ENCODE assay signal across 7 cellular contexts in the genomic region with DNA sequence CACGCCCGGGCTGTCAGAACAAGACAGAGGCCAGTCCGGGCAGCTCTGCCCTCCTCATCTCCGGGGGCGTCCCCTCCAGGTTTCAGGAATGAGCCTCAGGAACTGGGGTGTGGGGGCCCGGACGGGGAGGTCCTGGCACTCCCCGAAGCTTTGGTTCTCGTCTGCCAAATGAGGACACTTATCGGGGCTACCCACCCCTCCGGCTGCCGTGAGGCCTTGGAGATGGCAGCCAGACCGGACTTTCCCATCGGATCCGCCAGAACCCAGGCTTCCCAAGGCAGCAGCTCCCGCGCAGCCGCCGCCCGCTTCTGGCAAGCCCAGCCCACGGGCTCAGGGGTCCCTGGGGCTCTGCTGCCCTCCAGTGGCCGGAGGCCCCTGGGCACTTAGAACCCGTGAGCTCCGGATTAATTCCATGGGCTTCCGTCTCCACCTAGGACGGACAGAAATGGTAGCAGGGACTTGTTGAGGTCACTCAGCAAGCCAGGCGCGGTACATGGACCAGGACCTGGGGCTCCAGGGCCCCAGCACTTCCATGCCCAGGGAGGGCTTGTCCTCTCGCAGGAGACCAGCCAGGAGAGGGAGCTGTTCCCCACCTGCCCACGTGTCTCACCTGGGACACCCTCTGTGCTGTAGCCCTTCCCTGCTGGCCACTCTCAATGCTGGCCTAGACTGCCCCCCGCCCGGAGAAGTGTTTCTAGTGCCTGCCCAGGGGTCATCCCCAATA.
DNase-seq lines count a peak whose midpoint lies in the region; ATAC-seq and TF ChIP-seq lines count a peak whose summit lies in the region.

No MANE protein-coding gene starts in this region.

- H3K36me3 Mint-ChIP-seq in activated CD4-positive, alpha-beta T cell treated with anti-CD3 and anti-CD28 coated beads for 36 hours (ENCODE audit: low read depth): no peaks in the 10 kb centered on the region

- no peaks in the 10 kb centered on the region for H3K27me3 Mint-ChIP-seq in activated CD4-positive, alpha-beta T cell treated with anti-CD3 and anti-CD28 coated beads for 36 hours

- ATAC-seq in GM18498 (IDR thresholded peaks at IDR 0.05; ENCODE audit: unreplicated experiment) (peak; percentile 87), HG03108 (IDR thresholded peaks at IDR 0.05; ENCODE audit: unreplicated experiment) (peak; percentile 83), left lobe of liver (peak; percentile 97)
- peak; percentile 95 for ATAC-seq in activated CD4-positive, alpha-beta T cell treated with anti-CD3 and anti-CD28 coated beads for 36 hours

- intact Hi-C loops in activated CD4-positive, alpha-beta T cell treated with anti-CD3 and anti-CD28 coated beads for 36 hours (cut with DNase I, micrococcal nuclease): loop anchor here (1.0 to 5.0 kb wide), 7 partner anchors 357 to 570 kb away; no protein-coding TSS in a partner anchor

- peak; percentile 75 for DNase-seq in NCI-H460 (ENCODE audit: extremely low read depth, low read depth)
- DNase-seq in activated CD4-positive, alpha-beta T cell treated with anti-CD3 and anti-CD28 coated beads for 36 hours: peak; percentile 89
- peak; percentile 89 for DNase-seq in choroid plexus epithelial cell (ENCODE audit: low read depth)
- DNase-seq in left lobe of liver (ENCODE audit: low spot score): peak; percentile 83
- peak; percentile 58 to 76 for DNase-seq in stimulated activated CD4-positive, alpha-beta T cell treated with anti-CD3 and anti-CD28 coated beads, Interleukin-1b, Interleukin-23, amount 100 ng/mL, for 4 hours (ENCODE audit: low read depth in 2 of 2)

- H3K4me1 Mint-ChIP-seq in activated CD4-positive, alpha-beta T cell treated with anti-CD3 and anti-CD28 coated beads for 36 hours: peaks cover 4% of the 10 kb centered on the region

- H3K9me3 Mint-ChIP-seq in activated CD4-positive, alpha-beta T cell treated with anti-CD3 and anti-CD28 coated beads for 36 hours (ENCODE audit: low read depth): no peaks in the 10 kb centered on the region

- CTCF ChIA-PET in activated CD4-positive, alpha-beta T cell treated with anti-CD3 and anti-CD28 coated beads for 36 hours (lab: Charles Lee): interaction anchor here (0.7 to 5.2 kb wide), 50 partner anchors 11 to 575 kb away, joined by 3 to 44 read pairs (median 4); no protein-coding TSS in a partner anchor

- H3K4me3 ChIP-seq in choroid plexus epithelial cell (ENCODE audit: low read depth, low read length): peak overlapping the region; percentile 56

- peak; percentile 98 for TF ChIP-seq CTCF in choroid plexus epithelial cell (conservative IDR thresholded peaks at IDR 0.05; ENCODE audit: low read depth, low read length)

- peak overlapping the region; percentile 66 for H3K27ac Mint-ChIP-seq in activated CD4-positive, alpha-beta T cell treated with anti-CD3 and anti-CD28 coated beads for 36 hours

- H3K4me3 Mint-ChIP-seq in activated CD4-positive, alpha-beta T cell treated with anti-CD3 and anti-CD28 coated beads for 36 hours: peak overlapping the region; percentile 66

- POLR2A ChIA-PET in activated CD4-positive, alpha-beta T cell treated with anti-CD3 and anti-CD28 coated beads for 36 hours (lab: Charles Lee): no interaction called here

Comparison
In these comparisons a context has a peak if more than half of its experiments do, and no peak if none do; other contexts are left out.
1. Peak in every context shown above with its lines: DNase-seq, ATAC-seq and H3K4me3 ChIP-seq.